15 cellular contexts compared by ENCODE assay signal in the genomic region with DNA sequence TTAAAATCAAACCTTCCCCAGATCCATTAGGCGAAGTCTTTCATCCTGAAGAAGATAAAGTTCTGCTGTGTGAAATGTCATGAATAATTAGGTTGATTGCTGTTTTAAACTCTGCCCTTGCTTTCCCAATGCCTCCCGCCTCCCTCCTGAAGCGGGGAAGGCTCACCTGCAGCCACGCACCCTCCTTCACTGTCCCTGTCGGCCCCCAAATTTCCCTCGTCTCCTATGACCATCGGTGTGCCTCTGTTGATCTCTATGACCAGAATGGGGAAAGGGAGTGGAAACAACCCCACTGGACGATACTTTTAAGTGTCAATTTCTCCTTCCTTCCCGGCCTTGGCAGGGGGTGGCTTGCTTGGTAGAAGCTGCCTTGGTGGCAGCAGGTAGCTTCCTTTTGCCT. TPM values are rescaled to one million over a fixed set of nuclear protein-coding genes. Genes with fewer than 3 reads are reported as not detected.
"Had no signal": no experiment of that assay in that cellular context is flagged by ENCODE, and none has a peak within 500 bp of the region (broad histone marks: within the 10 kb centered on the region; RNA-seq: fewer than 3 reads in every experiment).

No MANE protein-coding gene starts in this region.

- H3K36me3 ChIP-seq: heart left ventricle, neutrophil, tibial nerve had no signal

- ATAC-seq: esophagus mucosa; heart left ventricle; left colon; naive thymus-derived CD4-positive, alpha-beta T cell; sciatic nerve; stimulated activated naive B cell treated with anti-CD40 and anti-IgM and Interleukin-4, amounts not matched to agents 10 μg/mL and 1 μg/mL and 100 μg/mL, for 72 hours; stimulated activated naive CD8-positive, alpha-beta T cell treated with anti-CD3 and anti-CD28 coated beads, Interleukin-15, amount 100 ng/mL, for 72 hours had no signal

- DNase-seq: effector CD4-positive, alpha-beta T cell; heart left ventricle; hippocampal formation; left colon; naive thymus-derived CD4-positive, alpha-beta T cell; nephron progenitor cell; stimulated activated CD4-positive, alpha-beta T cell treated with anti-CD3 and anti-CD28 coated beads, Interleukin-2, amount 100 ng/mL, for 24 hours; stimulated activated CD4-positive, alpha-beta T cell treated with anti-CD3 and anti-CD28 coated beads, Interleukin-4, amount 100 ng/mL, for 4 hours; stimulated activated naive B cell treated with anti-CD40 and anti-IgM and Interleukin-4, amounts not matched to agents 10 μg/mL and 1 μg/mL and 100 μg/mL, for 72 hours; stimulated activated naive CD8-positive, alpha-beta T cell treated with anti-CD3 and anti-CD28 coated beads, Interleukin-15, amount 100 ng/mL, for 72 hours; testis had no signal

- H3K27ac ChIP-seq: heart left ventricle, neutrophil, testis, tibial nerve had no signal

- H3K4me1 ChIP-seq: testis, tibial nerve had no signal

- H3K36me3 Mint-ChIP-seq: naive thymus-derived CD4-positive, alpha-beta T cell; stimulated activated naive B cell treated with anti-CD40 and anti-IgM and Interleukin-4, amounts not matched to agents 10 μg/mL and 1 μg/mL and 100 μg/mL, for 72 hours had no signal

- H3K4me3 Mint-ChIP-seq: naive thymus-derived CD4-positive, alpha-beta T cell; nephron progenitor cell; stimulated activated naive B cell treated with anti-CD40 and anti-IgM and Interleukin-4, amounts not matched to agents 10 μg/mL and 1 μg/mL and 100 μg/mL, for 72 hours; stimulated activated naive CD8-positive, alpha-beta T cell treated with anti-CD3 and anti-CD28 coated beads, Interleukin-15, amount 100 ng/mL, for 72 hours had no signal

- H3K4me1 Mint-ChIP-seq: stimulated activated naive B cell treated with anti-CD40 and anti-IgM and Interleukin-4, amounts not matched to agents 10 μg/mL and 1 μg/mL and 100 μg/mL, for 72 hours; stimulated activated naive CD8-positive, alpha-beta T cell treated with anti-CD3 and anti-CD28 coated beads, Interleukin-15, amount 100 ng/mL, for 72 hours had no signal

- H3K27me3 ChIP-seq: testis had no signal

- H3K27ac Mint-ChIP-seq: nephron progenitor cell; stimulated activated naive B cell treated with anti-CD40 and anti-IgM and Interleukin-4, amounts not matched to agents 10 μg/mL and 1 μg/mL and 100 μg/mL, for 72 hours; stimulated activated naive CD8-positive, alpha-beta T cell treated with anti-CD3 and anti-CD28 coated beads, Interleukin-15, amount 100 ng/mL, for 72 hours had no signal

- H3K27me3 Mint-ChIP-seq: naive thymus-derived CD4-positive, alpha-beta T cell; stimulated activated naive CD8-positive, alpha-beta T cell treated with anti-CD3 and anti-CD28 coated beads, Interleukin-15, amount 100 ng/mL, for 72 hours had no signal

- H3K9me3 Mint-ChIP-seq: naive thymus-derived CD4-positive, alpha-beta T cell; nephron progenitor cell; stimulated activated naive B cell treated with anti-CD40 and anti-IgM and Interleukin-4, amounts not matched to agents 10 μg/mL and 1 μg/mL and 100 μg/mL, for 72 hours; stimulated activated naive CD8-positive, alpha-beta T cell treated with anti-CD3 and anti-CD28 coated beads, Interleukin-15, amount 100 ng/mL, for 72 hours had no signal

- H3K9me3 ChIP-seq: heart left ventricle, neutrophil, testis, tibial nerve had no signal

- H3K4me3 ChIP-seq: heart left ventricle, testis, tibial nerve had no signal

RNA-seq across cellular contexts. Expression of gene LHX4, which starts 35.1 kb away (rescaled TPM):
- polyA plus RNA-seq: heart left ventricle had no signal
